8 cellular contexts compared by ENCODE assay signal in genomic region chr16:28820546-28820945, GRCh38. TPM values are rescaled to one million over a fixed set of nuclear protein-coding genes. Genes with fewer than 3 reads are reported as not detected.
DNase-seq lines count a peak whose midpoint lies in the region; ATAC-seq and TF ChIP-seq lines count a peak whose summit lies in the region.
"Not testable (repeated sequence)": the region's sequence is repeated elsewhere in the genome, so short reads cannot be mapped to it uniquely, and the experiment has no call there.

No MANE protein-coding gene starts in this region.

- H3K27me3 Mint-ChIP-seq in CD8-positive, alpha-beta memory T cell; T-helper 17 cell; activated T-cell treated with anti-CD3 and anti-CD28 coated beads, Interleukin-2, amount 50 U/mL, for 4 hours (ENCODE audit: low read depth); activated naive CD8-positive, alpha-beta T cell; neural crest cell (ENCODE audit: low read depth): not testable (repeated sequence)

- CTCF ChIA-PET in CD8-positive, alpha-beta memory T cell (lab: Charles Lee) = interaction anchor here (1.0 kb wide), 1 partner anchor 125 kb away, joined by 4 read pairs; no protein-coding TSS in a partner anchor

- not testable (repeated sequence) for H3K27me3 ChIP-seq in CD8-positive, alpha-beta memory T cell (ENCODE audit: insufficient read depth, low read length, poor library complexity, severe bottlenecking); colonic mucosa; right lobe of liver; transverse colon

- not testable (repeated sequence) for H3K27ac ChIP-seq in CD8-positive, alpha-beta memory T cell (ENCODE audit: low read depth, low read length)
- H3K27ac ChIP-seq in colonic mucosa = peak overlapping the region; percentile 57
- H3K27ac ChIP-seq in right lobe of liver = peak overlapping the region in 2 of 3 donors; percentile 32 to 94
- H3K27ac ChIP-seq in transverse colon = peak overlapping the region in 3 of 4 donors; percentile 45 to 70 (median 62)

- TF ChIP-seq EP300 in transverse colon (IDR thresholded peaks at IDR 0.05; ENCODE audit: low read depth) = not testable (repeated sequence)

- not testable (repeated sequence) for TF ChIP-seq CTCF in colonic mucosa (IDR thresholded peaks at IDR 0.05); right lobe of liver (IDR thresholded peaks at IDR 0.05); neural crest cell (conservative IDR thresholded peaks at IDR 0.05); transverse colon (IDR thresholded peaks at IDR 0.05)

- TF ChIP-seq POLR2A in right lobe of liver (IDR thresholded peaks at IDR 0.05); transverse colon (IDR thresholded peaks at IDR 0.05): not testable (repeated sequence)

- not testable (repeated sequence) for H3K9me3 Mint-ChIP-seq in CD8-positive, alpha-beta memory T cell; activated T-cell treated with anti-CD3 and anti-CD28 coated beads, Interleukin-2, amount 50 U/mL, for 4 hours; activated naive CD8-positive, alpha-beta T cell (ENCODE audit: low read depth); neural crest cell

- H3K27ac Mint-ChIP-seq in CD8-positive, alpha-beta memory T cell = peak overlapping the region in 3 of 8 donors; percentile 6 to 88 (median 32)
- H3K27ac Mint-ChIP-seq in T-helper 17 cell (peak overlapping the region; percentile 75), neural crest cell (ENCODE audit: unreplicated experiment) (peak overlapping the region; percentile 39)
- H3K27ac Mint-ChIP-seq in activated naive CD8-positive, alpha-beta T cell = not testable (repeated sequence)

- peak overlapping the region in 4 of 7 donors; percentile 19 to 67 (median 64) for H3K4me3 Mint-ChIP-seq in CD8-positive, alpha-beta memory T cell
- H3K4me3 Mint-ChIP-seq in T-helper 17 cell = peak overlapping the region; percentile 75
- peak overlapping the region; percentile 85 for H3K4me3 Mint-ChIP-seq in activated T-cell treated with anti-CD3 and anti-CD28 coated beads, Interleukin-2, amount 50 U/mL, for 4 hours
- peak overlapping the region; percentile 61 for H3K4me3 Mint-ChIP-seq in activated naive CD8-positive, alpha-beta T cell
- H3K4me3 Mint-ChIP-seq in neural crest cell = peak overlapping the region; percentile 73

- peak in 1 of 5 donors; percentile 6 for DNase-seq in CD8-positive, alpha-beta memory T cell
- DNase-seq in T-helper 17 cell; activated T-cell treated with anti-CD3 and anti-CD28 coated beads, Interleukin-2, amount 50 U/mL, for 4 hours; right lobe of liver; neural crest cell (ENCODE audit: low read depth, low spot score); transverse colon: not testable (repeated sequence)
- DNase-seq in colonic mucosa = peak; percentile 32

- H3K4me1 Mint-ChIP-seq in CD8-positive, alpha-beta memory T cell = peaks cover 20 to 33% (median 21%) of the 10 kb centered on the region in 3 donors
- peaks cover 22% of the 10 kb centered on the region for H3K4me1 Mint-ChIP-seq in T-helper 17 cell
- peaks cover 25% of the 10 kb centered on the region for H3K4me1 Mint-ChIP-seq in activated T-cell treated with anti-CD3 and anti-CD28 coated beads, Interleukin-2, amount 50 U/mL, for 4 hours (ENCODE audit: low read depth)
- H3K4me1 Mint-ChIP-seq in activated naive CD8-positive, alpha-beta T cell (ENCODE audit: low read depth) = peaks cover 26% of the 10 kb centered on the region
- peaks cover 31% of the 10 kb centered on the region for H3K4me1 Mint-ChIP-seq in neural crest cell

- 67% methylated on average over 13 of the region's 13 CpGs for WGBS in right lobe of liver (ENCODE audit: insufficient coverage, low coverage, low lambda C conversion rate, missing lambda C conversion rate)
- 86% methylated on average over 8 to 13 of the region's 13 CpGs for WGBS in transverse colon (ENCODE audit: low coverage in 1 of 2), 2 donors

- not testable (repeated sequence) for H3K36me3 ChIP-seq in CD8-positive, alpha-beta memory T cell (ENCODE audit: insufficient read depth, low read length); colonic mucosa; right lobe of liver; transverse colon

- not testable (repeated sequence) for H3K9ac ChIP-seq in colonic mucosa (ENCODE audit: low read depth in 2 of 2, low read length in 2 of 2)

- intact Hi-C loops in colonic mucosa (cut with DNase I) = loop anchor here (10.0 kb wide), 1 partner anchor 124 kb away; no protein-coding TSS in a partner anchor
- intact Hi-C loops in right lobe of liver (cut with DNase I); transverse colon (cut with DNase I; ENCODE audit: low total_unique reads): not testable (repeated sequence)

- H3K4me1 ChIP-seq in CD8-positive, alpha-beta memory T cell (ENCODE audit: insufficient read depth, low read length) = peaks cover 16% of the 10 kb centered on the region
- H3K4me1 ChIP-seq in colonic mucosa = peaks cover 15% of the 10 kb centered on the region
- peaks cover 0 to 39% (median 10%) of the 10 kb centered on the region in 4 donors for H3K4me1 ChIP-seq in right lobe of liver
- peaks cover 13 to 29% (median 21%) of the 10 kb centered on the region in 4 donors for H3K4me1 ChIP-seq in transverse colon

- H3K9me3 ChIP-seq in CD8-positive, alpha-beta memory T cell (ENCODE audit: low read length); T-helper 17 cell (ENCODE audit: control insufficient read depth, low read length, poor library complexity, severe bottlenecking); colonic mucosa; right lobe of liver; transverse colon: not testable (repeated sequence)

- not testable (repeated sequence) for H3K4me3 ChIP-seq in CD8-positive, alpha-beta memory T cell (ENCODE audit: low read length); colonic mucosa; right lobe of liver; transverse colon

- H3K36me3 Mint-ChIP-seq in CD8-positive, alpha-beta memory T cell = peaks cover 3 to 23% (median 7%) of the 10 kb centered on the region in 3 donors
- H3K36me3 Mint-ChIP-seq in T-helper 17 cell (ENCODE audit: low read depth); neural crest cell (ENCODE audit: low read depth): not testable (repeated sequence)
- peaks cover 11% of the 10 kb centered on the region for H3K36me3 Mint-ChIP-seq in activated T-cell treated with anti-CD3 and anti-CD28 coated beads, Interleukin-2, amount 50 U/mL, for 4 hours (ENCODE audit: insufficient read depth)
- peaks cover 11% of the 10 kb centered on the region for H3K36me3 Mint-ChIP-seq in activated naive CD8-positive, alpha-beta T cell

- in situ Hi-C loops in transverse colon (cut with MboI; ENCODE audit: low pct_ligation_motif_present in 1 of 4, low pct_unique_long_range_greater_than_20kb in 1 of 4, low sequenced_read_pairs in 3 of 4) = loop anchor here in 1 of 4 donors (10.0 kb wide), 1 partner anchor 124 kb away; no protein-coding TSS in a partner anchor

- POLR2A ChIA-PET in CD8-positive, alpha-beta memory T cell (lab: Charles Lee) = not testable (repeated sequence)

- ATAC-seq in T-helper 17 cell; activated T-cell treated with anti-CD3 and anti-CD28 coated beads, Interleukin-2, amount 50 U/mL, for 4 hours; right lobe of liver: not testable (repeated sequence)

RNA-seq across cellular contexts. Expression of gene ATXN2L, which starts 2.3 kb away (rescaled TPM):
- 100 to 1,000 TPM; 266 to 267 TPM for total RNA-seq in CD8-positive, alpha-beta memory T cell
- polyA plus RNA-seq in CD8-positive, alpha-beta memory T cell = 31.0 TPM
- 100 to 1,000 TPM; 348 to 372 TPM for total RNA-seq in T-helper 17 cell
- 100 to 1,000 TPM; 315 to 351 (median 325) TPM for total RNA-seq in activated T-cell treated with anti-CD3 and anti-CD28 coated beads, Interleukin-2, amount 50 U/mL, for 4 hours
- total RNA-seq in colonic mucosa = 100 to 1,000 TPM in 1 of 2 donors, 10 to 100 TPM in 1; 85.3 to 134 TPM
- total RNA-seq in right lobe of liver = 10 to 100 TPM; 40.5 to 78.1 (median 57.2) TPM
- total RNA-seq in neural crest cell = 272 and 276 TPM in 2 replicates
- 100 to 1,000 TPM in 3 of 4 donors, 10 to 100 TPM in 1; 90.2 to 165 (median 105) TPM for total RNA-seq in transverse colon

RNA-seq across cellular contexts. Expression of gene TUFM, which starts 25.6 kb away (rescaled TPM):
- total RNA-seq in CD8-positive, alpha-beta memory T cell = 100 to 1,000 TPM; 320 to 347 TPM
- 146 TPM for polyA plus RNA-seq in CD8-positive, alpha-beta memory T cell
- 100 to 1,000 TPM in 1 of 2 donors, 10 to 100 TPM in 1; 78.5 to 103 TPM for total RNA-seq in T-helper 17 cell
- total RNA-seq in activated T-cell treated with anti-CD3 and anti-CD28 coated beads, Interleukin-2, amount 50 U/mL, for 4 hours = 100 to 1,000 TPM; 459 to 515 (median 499) TPM
- 100 to 1,000 TPM; 252 to 427 TPM for total RNA-seq in colonic mucosa
- 100 to 1,000 TPM; 103 to 169 (median 141) TPM for total RNA-seq in right lobe of liver
- 197 and 205 TPM in 2 replicates for total RNA-seq in neural crest cell
- 100 to 1,000 TPM; 126 to 190 (median 143) TPM for total RNA-seq in transverse colon

RNA-seq across cellular contexts. Expression of gene SH2B1, which starts 43.1 kb away (rescaled TPM):
- 10 to 100 TPM; 39.6 to 44.7 TPM for total RNA-seq in CD8-positive, alpha-beta memory T cell
- polyA plus RNA-seq in CD8-positive, alpha-beta memory T cell = 3.5 TPM
- total RNA-seq in T-helper 17 cell (10 to 100 TPM; 69.1 to 77.7 TPM), colonic mucosa (100 to 1,000 TPM in 1 of 2 donors, 10 to 100 TPM in 1; 54.0 to 111 TPM), right lobe of liver (10 to 100 TPM; 13.2 to 27.1 (median 20.6) TPM), neural crest cell (60.6 and 66.9 TPM in 2 replicates), transverse colon (100 to 1,000 TPM in 1 of 4 donors, 10 to 100 TPM in 3; 28.5 to 111 (median 60.4) TPM)
- total RNA-seq in activated T-cell treated with anti-CD3 and anti-CD28 coated beads, Interleukin-2, amount 50 U/mL, for 4 hours = 10 to 100 TPM; 35.5 to 41.4 (median 41.0) TPM

RNA-seq across cellular contexts. Expression of gene ATP2A1, which starts 57.7 kb away (rescaled TPM):
- 1 to 10 TPM; 1.9 to 2.1 TPM for total RNA-seq in CD8-positive, alpha-beta memory T cell
- not detected for polyA plus RNA-seq in CD8-positive, alpha-beta memory T cell
- total RNA-seq in T-helper 17 cell = 1 to 10 TPM in 1 of 2 donors, under 1 TPM in 1; 0.75 to 1.7 TPM
- 1 to 10 TPM; 1.0 to 1.4 (median 1.4) TPM for total RNA-seq in activated T-cell treated with anti-CD3 and anti-CD28 coated beads, Interleukin-2, amount 50 U/mL, for 4 hours
- total RNA-seq in colonic mucosa = 1 to 10 TPM in 1 of 2 donors, under 1 TPM in 1; 0.40 to 2.9 TPM
- 1 to 10 TPM in 2 of 6 experiments, under 1 TPM in 4; 0.42 to 3.6 (median 0.77) TPM for total RNA-seq in right lobe of liver
- 3.1 and 3.3 TPM in 2 replicates for total RNA-seq in neural crest cell
- total RNA-seq in transverse colon = 1 to 10 TPM in 3 of 4 donors, not detected in 1; 1.1 to 3.2 (median 1.4) TPM
